In genomic region chr1:235315735-235316134, GRCh38 we compare ENCODE assay signal across 23 cellular contexts. TPM values are rescaled to one million over a fixed set of nuclear protein-coding genes. Genes with fewer than 3 reads are reported as not detected.
A peak's percentile ranks its signal among the peaks of the same experiment; 100 is the strongest.
DNase-seq lines count a peak whose midpoint lies in the region; ATAC-seq, FAIRE-seq and TF ChIP-seq lines count a peak whose summit lies in the region.
"Had no signal": no experiment of that assay in that cellular context is flagged by ENCODE, and none has a peak within 500 bp of the region (broad histone marks: within the 10 kb centered on the region; RNA-seq: fewer than 3 reads in every experiment).

No MANE protein-coding gene starts in this region.

- TF ChIP-seq CTCF in GM12873 (IDR thresholded peaks at IDR 0.05; ENCODE audit: insufficient read depth, low read depth, low read length, missing control alignments): peak; percentile 20
- 0 out of 2 replicates have a peak, but pooled peaks have one; percentile 37 for TF ChIP-seq CTCF in OCI-LY7 (conservative IDR thresholded peaks at IDR 0.05; ENCODE audit: low read length)
- peak; percentile 8 to 18 (median 16); a peak in 3 of 6 replicates for TF ChIP-seq CTCF in K562 (IDR thresholded peaks at IDR 0.05 in 2 of 3, conservative IDR thresholded peaks at IDR 0.05 in 1 of 3; ENCODE audit: insufficient read depth in 2 of 3, low read depth in 1 of 3, low read length in 3 of 3)
- TF ChIP-seq CTCF in psoas muscle (IDR thresholded peaks at IDR 0.05): no peak

- H3K4me3 ChIP-seq in OCI-LY7 (ENCODE audit: low read depth, low read length, poor library complexity, severe bottlenecking): no peak overlapping the region
- H3K4me3 ChIP-seq in K562: no peak overlapping the region
- H3K4me3 ChIP-seq in psoas muscle: no peak overlapping the region

- no peaks in the 10 kb centered on the region for H3K27me3 ChIP-seq in K562 (ENCODE audit: control insufficient read depth in 2 of 2, insufficient read depth in 2 of 2, low read length in 2 of 2)
- no peaks in the 10 kb centered on the region for H3K27me3 ChIP-seq in psoas muscle (ENCODE audit: insufficient read depth in 3 of 3, low read length in 2 of 3)

- TF ChIP-seq RAD21 in K562 (CRISPR knock-in tag; conservative IDR thresholded peaks at IDR 0.05 in 1 of 2, IDR thresholded peaks at IDR 0.05 in 1 of 2): no peak

- H3K27ac ChIP-seq in OCI-LY7 (ENCODE audit: low read depth, low read length, poor library complexity, severe bottlenecking) (no peak overlapping the region), K562 (ENCODE audit: extremely low read depth, low read depth, low read length) (no peak overlapping the region), psoas muscle (no peak overlapping the region)

- H3K36me3 ChIP-seq in OCI-LY7 (ENCODE audit: insufficient read depth, low read length) (peaks cover 76% of the 10 kb centered on the region), K562 (ENCODE audit: control insufficient read depth, insufficient read depth, low read length) (peaks cover 34% of the 10 kb centered on the region), psoas muscle (ENCODE audit: insufficient read depth in 1 of 2, low read depth in 1 of 2) (peaks cover 0 to 3% of the 10 kb centered on the region in 2 donors)

- peak; percentile 67 for ATAC-seq in K562
- ATAC-seq in psoas muscle: no peak
- ATAC-seq in GM19328 (IDR thresholded peaks at IDR 0.05; ENCODE audit: unreplicated experiment): no peak

- no peak for FAIRE-seq in K562 (lab: Jason Lieb, UNC)
- FAIRE-seq: H54, HTR-8/SVneo, RCC 7860 had no signal

- no peak overlapping the region for H2AFZ ChIP-seq in OCI-LY7 (ENCODE audit: low read length)
- no peak overlapping the region for H2AFZ ChIP-seq in K562 (ENCODE audit: low read depth, low read length)

- no peak overlapping the region for H3K9ac ChIP-seq in K562 (ENCODE audit: insufficient read depth in 1 of 2, low read depth in 2 of 2, low read length in 2 of 2)

- CTCF ChIA-PET in OCI-LY7 (lab: Charles Lee; ENCODE audit: unreplicated experiment): no interaction called here
- CTCF ChIA-PET in K562 (lab: Yijun Ruan, JAX; ENCODE audit: low intra/inter-chr PET ratio): no interaction called here

- POLR2A ChIA-PET in OCI-LY7 (lab: Charles Lee): interaction anchor here (1.1 kb wide), 1 partner anchor 27 kb away, joined by 3 read pairs; no protein-coding TSS in a partner anchor
- POLR2A ChIA-PET in K562 (lab: Yijun Ruan, JAX): interaction anchor here (0.9 to 7.3 kb wide), 3 partner anchors 11 to 25 kb away, joined by 5 to 38 read pairs (median 5); partner anchors contain the start of genes ARID4B and GGPS1

- intact Hi-C loops in OCI-LY7 (cut with micrococcal nuclease; ENCODE audit: unreplicated experiment): no loop called here
- intact Hi-C loops in K562 (cut with micrococcal nuclease): no loop called here
- intact Hi-C loops in psoas muscle (cut with DNase I): no loop called here

- H3K4me2 ChIP-seq in OCI-LY7 (ENCODE audit: low read length): no peak overlapping the region
- no peak overlapping the region for H3K4me2 ChIP-seq in K562 (ENCODE audit: insufficient read depth, low read length)

- 97% methylated on average over 4 of the region's 4 CpGs for WGBS in K562 (ENCODE audit: insufficient coverage, low coverage, missing lambda C conversion rate)
- 95 to 98% (median 97%) methylated on average over 4 of the region's 4 CpGs for WGBS in psoas muscle, 3 donors

- H3K79me2 ChIP-seq in OCI-LY7 (ENCODE audit: insufficient read depth, low read depth, low read length) (peaks cover 95% of the 10 kb centered on the region), K562 (ENCODE audit: control insufficient read depth, insufficient read depth, low read length) (peaks cover 95% of the 10 kb centered on the region)

- H4K20me1 ChIP-seq in OCI-LY7 (ENCODE audit: insufficient read depth, low read length) (peaks cover 13% of the 10 kb centered on the region; the same call in 1 of the 2 replicates), K562 (replicated peaks; ENCODE audit: control insufficient read depth, insufficient read depth, low read length) (no peaks in the 10 kb centered on the region; the same call in 1 of the 2 replicates)

- in situ Hi-C loops in K562 (cut with MboI): no loop called here

- peak; percentile 21 for DNase-seq in NCI-H82 (lab: John Stamatoyannopoulos, UW)
- no peak for DNase-seq in NCI-H82 treated with DMSO at 0.1 percent for 48 hours (lab: John Stamatoyannopoulos, UW; ENCODE audit: unreplicated experiment)
- no peak for DNase-seq in OCI-LY7 (ENCODE audit: low spot score)
- no peak for DNase-seq in K562 (ENCODE audit: extremely low read depth in 1 of 4, low spot score in 3 of 4)
- no peak for DNase-seq in psoas muscle
- no peak for DNase-seq in NCI-H69 (lab: John Stamatoyannopoulos, UW)
- DNase-seq: 8988T, Caco-2, DMS153, GF-D8, IMR-90, Karpas-422, NCI-H1048, NCI-H1436, NCI-H2029, NCI-H345, NCI-H524 treated with DMSO at 0.1 percent for 48 hours, SHP77 treated with DMSO at 0.1 percent for 48 hours had no signal

- TF ChIP-seq POLR2A in K562 (conservative IDR thresholded peaks at IDR 0.05): no peak

- no TSS peak for BruUV-seq in OCI-LY7 (replicated peaks; lab: Mats Ljungman, UMichigan)
- BruUV-seq in K562 (replicated peaks; lab: Mats Ljungman, UMichigan): no TSS peak

- H3K9me3 ChIP-seq in OCI-LY7 (ENCODE audit: low read length) (no peaks in the 10 kb centered on the region), K562 (replicated peaks; ENCODE audit: control insufficient read depth, insufficient read depth, low read depth, low read length) (no peaks in the 10 kb centered on the region), psoas muscle (no peaks in the 10 kb centered on the region)
- H3K9me3 ChIP-seq: Caco-2 had no signal

- no peak for TF ChIP-seq EP300 in K562 (IDR thresholded peaks at IDR 0.05; ENCODE audit: low read length)

- H3K4me1 ChIP-seq in OCI-LY7 (ENCODE audit: insufficient read depth, low read length, poor library complexity, severe bottlenecking): no peaks in the 10 kb centered on the region
- H3K4me1 ChIP-seq in K562 (replicated peaks in 1 of 2; ENCODE audit: control insufficient read depth in 2 of 2, insufficient read depth in 2 of 2, low read length in 2 of 2): peaks cover 0 to under 1% of the 10 kb centered on the region in 2 experiments; a peak in 2 of 5 replicates
- peaks cover 22% of the 10 kb centered on the region for H3K4me1 ChIP-seq in psoas muscle
- H3K4me1 ChIP-seq: Caco-2 had no signal

- H3K9me1 ChIP-seq in K562 (ENCODE audit: control insufficient read depth, insufficient read depth, low read length): no peaks in the 10 kb centered on the region

- no peaks in the 10 kb centered on the region for H3K9me2 ChIP-seq in OCI-LY7 (ENCODE audit: insufficient read depth, low read length)

RNA-seq across cellular contexts. Expression of gene ARID4B, which starts 12.2 kb away (rescaled TPM):
- 28.7 and 39.3 TPM in 2 replicates for total RNA-seq in OCI-LY7 (2014; rRNA removed; shearing (Covaris generic))
- 44.9 and 46.4 TPM in 2 replicates for total RNA-seq in OCI-LY7 (2022)
- total RNA-seq in K562 (2011; cell fraction: chromatin; rRNA removed; ENCODE audit: low replicate concordance): 87.6 and 197 TPM in 2 replicates
- 58.9 and 75.1 TPM in 2 replicates for total RNA-seq in K562 (2011; cell fraction: nucleolus; rRNA removed)
- 72.0 and 86.5 TPM in 2 replicates for total RNA-seq in K562 (2011; cell fraction: nucleoplasm; rRNA removed)
- 23.6 and 37.2 TPM in 2 replicates for total RNA-seq in K562 (2014; rRNA removed)
- total RNA-seq in K562 (2014; rRNA removed; fragmentation: Illumina TruSeq; extraction: Trizol): 37.9 and 42.9 TPM in 2 replicates
- 33.3 and 38.9 TPM in 2 replicates for total RNA-seq in K562 (2015; rRNA removed; fragmentation: Illumina TruSeq; extraction: Trizol)
- total RNA-seq in K562 (2021): 24.2 and 24.4 TPM in 2 replicates
- polyA plus RNA-seq in K562 (2011; rRNA removed): 12.3 and 17.7 TPM in 2 replicates
- 2.4 and 4.6 TPM in 2 replicates for polyA plus RNA-seq in K562 (2011; cell fraction: cytosol; rRNA removed)
- 22.1 and 25.6 TPM in 2 replicates for polyA plus RNA-seq in K562 (2011; cell fraction: nucleus; rRNA removed)
- 12.7 and 14.0 TPM in 2 replicates for polyA plus RNA-seq in K562 (2012)
- 16.9 and 18.5 TPM in 2 replicates for polyA plus RNA-seq in K562 (2014; fragmentation: Illumina TruSeq; extraction: Trizol)
- polyA plus RNA-seq in K562 (2014; fragmentation: Nextera tagmentation; extraction: Ambion mirVana): 10 to 100 TPM in 1 of 2 experiments, 1 to 10 TPM in 1; 8.4 to 11.8 TPM
- polyA plus RNA-seq in K562 (2014; rRNA removed): 13.1 and 14.3 TPM in 2 replicates
- polyA minus RNA-seq in K562 (2011; rRNA and poly(A)+ RNA removed): 50.5 and 54.9 TPM in 2 replicates
- 16.7 and 29.3 TPM in 2 replicates for polyA minus RNA-seq in K562 (2011; cell fraction: cytosol; rRNA and poly(A)+ RNA removed)
- 34.6 and 80.0 TPM in 2 replicates for polyA minus RNA-seq in K562 (2011; cell fraction: nucleus; rRNA and poly(A)+ RNA removed)
- total RNA-seq in psoas muscle: 10 to 100 TPM; 12.8 to 16.0 (median 14.6) TPM
- polyA plus RNA-seq in psoas muscle: 10 to 100 TPM in 1 of 3 donors, 1 to 10 TPM in 2; 2.9 to 13.7 (median 8.8) TPM

RNA-seq across cellular contexts. Expression of gene GGPS1, which starts 12.6 kb away (rescaled TPM):
- total RNA-seq in OCI-LY7 (2014; rRNA removed; shearing (Covaris generic)): 8.0 and 21.9 TPM in 2 replicates
- total RNA-seq in OCI-LY7 (2022): 27.3 and 30.8 TPM in 2 replicates
- total RNA-seq in K562 (2011; cell fraction: chromatin; rRNA removed; ENCODE audit: low replicate concordance): 7.8 and 28.4 TPM in 2 replicates
- total RNA-seq in K562 (2011; cell fraction: nucleolus; rRNA removed): 5.3 and 8.7 TPM in 2 replicates
- total RNA-seq in K562 (2011; cell fraction: nucleoplasm; rRNA removed): 15.0 and 24.5 TPM in 2 replicates
- total RNA-seq in K562 (2014; rRNA removed): 18.8 and 29.7 TPM in 2 replicates
- 50.3 and 66.8 TPM in 2 replicates for total RNA-seq in K562 (2014; rRNA removed; fragmentation: Illumina TruSeq; extraction: Trizol)
- 35.6 and 36.7 TPM in 2 replicates for total RNA-seq in K562 (2015; rRNA removed; fragmentation: Illumina TruSeq; extraction: Trizol)
- 56.3 and 59.1 TPM in 2 replicates for total RNA-seq in K562 (2021)
- 79.2 and 98.2 TPM in 2 replicates for polyA plus RNA-seq in K562 (2011; rRNA removed)
- 25.8 and 49.3 TPM in 2 replicates for polyA plus RNA-seq in K562 (2011; cell fraction: cytosol; rRNA removed)
- polyA plus RNA-seq in K562 (2011; cell fraction: nucleus; rRNA removed): 17.2 and 24.5 TPM in 2 replicates
- polyA plus RNA-seq in K562 (2012): 39.7 and 48.5 TPM in 2 replicates
- polyA plus RNA-seq in K562 (2014; fragmentation: Illumina TruSeq; extraction: Trizol): 70.4 and 72.1 TPM in 2 replicates
- 100 to 1,000 TPM in 1 of 2 experiments, 10 to 100 TPM in 1; 97.8 to 104 TPM for polyA plus RNA-seq in K562 (2014; fragmentation: Nextera tagmentation; extraction: Ambion mirVana)
- polyA plus RNA-seq in K562 (2014; rRNA removed): 45.5 and 47.2 TPM in 2 replicates
- 53.9 and 65.6 TPM in 2 replicates for polyA minus RNA-seq in K562 (2011; rRNA and poly(A)+ RNA removed)
- polyA minus RNA-seq in K562 (2011; cell fraction: cytosol; rRNA and poly(A)+ RNA removed): 21.8 and 24.4 TPM in 2 replicates
- polyA minus RNA-seq in K562 (2011; cell fraction: nucleus; rRNA and poly(A)+ RNA removed): 6.7 and 18.1 TPM in 2 replicates
- 10 to 100 TPM; 21.1 to 39.5 (median 28.9) TPM for total RNA-seq in psoas muscle
- 10 to 100 TPM; 17.9 to 49.5 (median 34.0) TPM for polyA plus RNA-seq in psoas muscle

RNA-seq across cellular contexts. Expression of gene TBCE, which starts 51.5 kb away (rescaled TPM):
- 30.2 and 30.7 TPM in 2 replicates for total RNA-seq in OCI-LY7 (2014; rRNA removed; shearing (Covaris generic))
- total RNA-seq in OCI-LY7 (2022): 26.9 and 32.6 TPM in 2 replicates
- total RNA-seq in K562 (2011; cell fraction: chromatin; rRNA removed; ENCODE audit: low replicate concordance): 145 and 291 TPM in 2 replicates
- total RNA-seq in K562 (2011; cell fraction: nucleolus; rRNA removed): 78.7 and 90.9 TPM in 2 replicates
- total RNA-seq in K562 (2011; cell fraction: nucleoplasm; rRNA removed): 144 and 194 TPM in 2 replicates
- total RNA-seq in K562 (2014; rRNA removed): 60.0 and 63.6 TPM in 2 replicates
- 92.1 and 99.9 TPM in 2 replicates for total RNA-seq in K562 (2014; rRNA removed; fragmentation: Illumina TruSeq; extraction: Trizol)
- total RNA-seq in K562 (2015; rRNA removed; fragmentation: Illumina TruSeq; extraction: Trizol): 78.3 and 87.9 TPM in 2 replicates
- 52.6 and 65.2 TPM in 2 replicates for total RNA-seq in K562 (2021)
- 61.7 and 87.9 TPM in 2 replicates for polyA plus RNA-seq in K562 (2011; rRNA removed)
- polyA plus RNA-seq in K562 (2011; cell fraction: cytosol; rRNA removed): 20.2 and 36.7 TPM in 2 replicates
- polyA plus RNA-seq in K562 (2011; cell fraction: nucleus; rRNA removed): 52.8 and 66.0 TPM in 2 replicates
- polyA plus RNA-seq in K562 (2012): 45.4 and 64.8 TPM in 2 replicates
- 68.8 and 81.8 TPM in 2 replicates for polyA plus RNA-seq in K562 (2014; fragmentation: Illumina TruSeq; extraction: Trizol)
- 10 to 100 TPM; 59.0 to 89.8 TPM for polyA plus RNA-seq in K562 (2014; fragmentation: Nextera tagmentation; extraction: Ambion mirVana)
- 79.5 and 82.1 TPM in 2 replicates for polyA plus RNA-seq in K562 (2014; rRNA removed)
- polyA minus RNA-seq in K562 (2011; rRNA and poly(A)+ RNA removed): 77.0 and 80.4 TPM in 2 replicates
- 15.1 and 27.1 TPM in 2 replicates for polyA minus RNA-seq in K562 (2011; cell fraction: cytosol; rRNA and poly(A)+ RNA removed)
- 46.2 and 58.9 TPM in 2 replicates for polyA minus RNA-seq in K562 (2011; cell fraction: nucleus; rRNA and poly(A)+ RNA removed)
- 10 to 100 TPM; 20.6 to 26.8 (median 24.1) TPM for total RNA-seq in psoas muscle
- polyA plus RNA-seq in psoas muscle: 10 to 100 TPM; 32.7 to 41.5 (median 34.8) TPM
